Comparison of ENCODE assay signal across 9 cellular contexts in the genomic region with DNA sequence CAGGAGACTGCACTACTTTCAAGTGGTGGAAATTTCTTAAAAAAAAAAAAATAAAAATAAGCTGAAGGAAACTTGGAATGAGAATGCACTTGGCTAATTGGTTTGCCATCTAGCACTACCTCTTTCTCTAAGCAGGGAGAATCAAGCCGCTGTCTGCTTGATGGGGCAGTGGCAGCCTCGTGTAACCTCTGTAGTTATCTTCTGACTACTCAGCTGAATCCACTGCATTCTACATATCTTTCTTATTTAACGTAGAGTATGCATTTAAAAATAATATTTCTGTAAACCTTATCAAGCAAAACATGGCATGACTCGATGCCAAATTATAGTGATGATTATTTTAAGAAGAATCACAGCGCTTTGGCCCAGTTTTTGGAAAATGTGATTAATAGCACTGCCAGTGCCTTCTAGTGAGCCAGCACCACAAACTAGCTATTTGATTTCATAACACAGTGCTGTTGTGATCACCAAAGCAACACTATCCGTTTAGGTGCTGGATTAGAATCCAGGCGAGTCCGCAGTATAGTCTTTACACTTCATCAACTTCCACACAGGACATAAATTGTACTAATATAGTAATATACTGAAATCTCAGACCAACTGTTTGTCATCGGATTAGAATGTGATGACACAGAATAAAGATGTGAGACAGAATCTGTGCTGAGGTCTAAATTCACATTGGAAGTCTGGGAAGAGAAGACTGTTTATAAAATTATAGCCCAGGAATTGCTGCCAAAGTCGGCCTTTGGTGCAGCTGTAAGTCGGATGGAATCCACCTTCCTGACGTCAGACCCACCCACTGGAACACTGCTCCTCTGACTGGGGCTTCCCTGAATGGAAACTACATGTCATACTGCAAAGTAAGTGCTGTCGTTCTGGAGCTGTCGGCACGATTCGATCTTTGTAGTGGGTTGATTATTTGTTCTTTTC.
DNase-seq lines count a peak whose midpoint lies in the region; ATAC-seq and TF ChIP-seq lines count a peak whose summit lies in the region.
"Had no signal": no experiment of that assay in that cellular context is flagged by ENCODE, and none has a peak within 500 bp of the region (broad histone marks: within the 10 kb centered on the region; RNA-seq: fewer than 3 reads in every experiment).

No MANE protein-coding gene starts in this region.

- no peaks in the 10 kb centered on the region for H3K27me3 ChIP-seq in liver (ENCODE audit: control insufficient read depth in 4 of 4, insufficient read depth in 4 of 4, low read length in 3 of 4)
- no peaks in the 10 kb centered on the region for H3K27me3 ChIP-seq in upper lobe of left lung

- H3K9me3 ChIP-seq in liver (ENCODE audit: control insufficient read depth in 4 of 4, low read length in 3 of 4) = no peaks in the 10 kb centered on the region
- no peaks in the 10 kb centered on the region for H3K9me3 ChIP-seq in upper lobe of left lung

- WGBS in liver = 73% methylated on average over 16 of the region's 16 CpGs
- 72 to 74% methylated on average over 16 of the region's 16 CpGs for WGBS in upper lobe of left lung, 2 donors

- no peak overlapping the region for H3K27ac Mint-ChIP-seq in immature natural killer cell
- H3K27ac Mint-ChIP-seq: activated CD8-positive, alpha-beta T cell treated with anti-CD3 and anti-CD28 coated beads for 36 hours had no signal

- peak overlapping the region; percentile 82 to 86 for H3K27ac ChIP-seq in coronary artery
- H3K27ac ChIP-seq in liver (ENCODE audit: low read depth in 1 of 2, low read length in 2 of 2) = peak overlapping the region; percentile 23 to 28
- H3K27ac ChIP-seq in upper lobe of left lung = peak overlapping the region in 3 of 4 donors; percentile 22 to 50 (median 48)

- H3K36me3 Mint-ChIP-seq in immature natural killer cell = no peaks in the 10 kb centered on the region

- H3K9me3 Mint-ChIP-seq in immature natural killer cell = peaks cover 0 to 1% (median 0%) of the 10 kb centered on the region in 6 donors
- H3K9me3 Mint-ChIP-seq: activated CD8-positive, alpha-beta T cell treated with anti-CD3 and anti-CD28 coated beads for 36 hours had no signal

- H3K4me1 Mint-ChIP-seq in immature natural killer cell = no peaks in the 10 kb centered on the region

- H3K36me3 ChIP-seq in liver (ENCODE audit: control insufficient read depth in 4 of 4, insufficient read depth in 3 of 4, low read depth in 1 of 4, low read length in 3 of 4) (no peaks in the 10 kb centered on the region), upper lobe of left lung (no peaks in the 10 kb centered on the region)

- ATAC-seq in upper lobe of left lung (ENCODE audit: low FRiP score in 2 of 2) (peak; percentile 81 to 89), GM18519 (IDR thresholded peaks at IDR 0.05; ENCODE audit: low FRiP score, unreplicated experiment) (no peak)
- ATAC-seq: activated CD8-positive, alpha-beta T cell treated with anti-CD3 and anti-CD28 coated beads for 36 hours had no signal

- DNase-seq in NCI-H1694 (lab: John Stamatoyannopoulos, UW) (peak; percentile 60), coronary artery (ENCODE audit: low spot score) (peak; percentile 88), upper lobe of left lung (peak in 1 of 2 donors; percentile 21), GM13977 (ENCODE audit: low spot score) (no peak), T-helper 1 cell (no peak), immature natural killer cell (no peak)
- DNase-seq: activated CD8-positive, alpha-beta T cell treated with anti-CD3 and anti-CD28 coated beads for 36 hours had no signal

- no peak for TF ChIP-seq POLR2A in upper lobe of left lung (IDR thresholded peaks at IDR 0.05)

- no peak overlapping the region for H3K9ac ChIP-seq in liver (ENCODE audit: low read depth in 1 of 2, low read length in 2 of 2)

- TF ChIP-seq RAD21 in liver (IDR thresholded peaks at IDR 0.05) = no peak

- in situ Hi-C loops in GM13977 (cut with MboI; ENCODE audit: low pct_unique_long_range_greater_than_20kb, low sequenced_read_pairs, unreplicated experiment) = no loop called here

- no peak overlapping the region for H3K4me3 Mint-ChIP-seq in immature natural killer cell
- H3K4me3 Mint-ChIP-seq: activated CD8-positive, alpha-beta T cell treated with anti-CD3 and anti-CD28 coated beads for 36 hours had no signal

- TF ChIP-seq CTCF in coronary artery (IDR thresholded peaks at IDR 0.05) (no peak), liver (IDR thresholded peaks at IDR 0.05; ENCODE audit: low read depth, low read length, missing input control) (no peak), upper lobe of left lung (IDR thresholded peaks at IDR 0.05) (no peak), GM13977 (IDR thresholded peaks at IDR 0.05; ENCODE audit: extremely low read depth, insufficient read depth, missing control alignments) (no peak)

- peak overlapping the region; percentile 29 for H3K4me3 ChIP-seq in coronary artery
- no peak overlapping the region for H3K4me3 ChIP-seq in liver (ENCODE audit: low read depth in 1 of 3, low read length in 3 of 3)
- peak overlapping the region in 1 of 4 donors; percentile 5 for H3K4me3 ChIP-seq in upper lobe of left lung

- peaks cover 0 to 5% (median 0%) of the 10 kb centered on the region in 3 donors for H3K27me3 Mint-ChIP-seq in immature natural killer cell (ENCODE audit: low read depth in 3 of 3)
- H3K27me3 Mint-ChIP-seq: activated CD8-positive, alpha-beta T cell treated with anti-CD3 and anti-CD28 coated beads for 36 hours had no signal

- H3K4me1 ChIP-seq in liver (ENCODE audit: control insufficient read depth in 4 of 4, insufficient read depth in 4 of 4, low read length in 3 of 4) (no peaks in the 10 kb centered on the region), upper lobe of left lung (no peaks in the 10 kb centered on the region)

- TF ChIP-seq EP300 in upper lobe of left lung (IDR thresholded peaks at IDR 0.05) = no peak

TF ChIP-seq in liver, 16 proteins besides CTCF, POLR2A, EP300 and RAD21:
- TF ChIP-seq HNF4G (IDR thresholded peaks at IDR 0.05) = no peak
- TF ChIP-seq YY1 (IDR thresholded peaks at IDR 0.05) = no peak
- peak; percentile 61 to 66 for TF ChIP-seq JUND (IDR thresholded peaks at IDR 0.05)
- no peak for TF ChIP-seq NR2F2 (IDR thresholded peaks at IDR 0.05)
- TF ChIP-seq, protein P1, sequence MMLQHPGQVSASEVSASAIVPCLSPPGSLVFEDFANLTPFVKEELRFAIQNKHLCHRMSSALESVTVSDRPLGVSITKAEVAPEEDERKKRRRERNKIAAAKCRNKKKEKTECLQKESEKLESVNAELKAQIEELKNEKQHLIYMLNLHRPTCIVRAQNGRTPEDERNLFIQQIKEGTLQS (IDR thresholded peaks at IDR 0.05) = no peak
- TF ChIP-seq, protein P2, sequence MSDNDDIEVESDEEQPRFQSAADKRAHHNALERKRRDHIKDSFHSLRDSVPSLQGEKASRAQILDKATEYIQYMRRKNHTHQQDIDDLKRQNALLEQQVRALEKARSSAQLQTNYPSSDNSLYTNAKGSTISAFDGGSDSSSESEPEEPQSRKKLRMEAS (IDR thresholded peaks at IDR 0.05) = no peak

Comparison
In these comparisons a context has a peak if more than half of its experiments do, and no peak if none do; other contexts are left out.
1. DNase-seq: peak in NCI-H1694 (single experiment) and coronary artery (single experiment); none in GM13977 (single experiment), T-helper 1 cell (0 of 5) and immature natural killer cell (0 of 3).
2. H3K27ac ChIP-seq: peak in every context shown above with its lines; median percentile 84 in coronary artery; 48 in upper lobe of left lung; 26 in liver.